Comparison of ENCODE assay signal across 8 cellular contexts in genomic region chr17:35930211-35931065, GRCh38. TPM values are rescaled to one million over a fixed set of nuclear protein-coding genes. Genes with fewer than 3 reads are reported as not detected.
A peak's percentile ranks its signal among the peaks of the same experiment; 100 is the strongest.
DNase-seq lines count a peak whose midpoint lies in the region; ATAC-seq and TF ChIP-seq lines count a peak whose summit lies in the region.

TSS of gene RDM1 (minus strand) at chr17:35930773. CDS start at chr17:35930727, 46 bp downstream.

- H3K79me2 ChIP-seq in MM.1S (ENCODE audit: low read length): no peaks in the 10 kb centered on the region
- no peaks in the 10 kb centered on the region for H3K79me2 ChIP-seq in osteoblast (ENCODE audit: insufficient read depth, low read length)

- peak within 1 kb of the TSS; percentile 79 for H2AFZ ChIP-seq in MM.1S (ENCODE audit: low read length)
- H2AFZ ChIP-seq in osteoblast (ENCODE audit: low read length): peak within 1 kb of the TSS; percentile 96

- H3F3A ChIP-seq in MM.1S (ENCODE audit: insufficient read depth, low read length): no peaks in the 10 kb centered on the region

- H3K27me3 ChIP-seq in BLaER1 treated with 17β-estradiol and CSF1 and Interleukin-3, amounts not matched to agents 10 nM and 100 nM: 0 out of 22 replicates have a peak, but pooled peaks cover 0 to 4% (median 0%) of the 10 kb centered on the region in 11 experiments
- H3K27me3 ChIP-seq in MM.1S (replicated peaks; ENCODE audit: insufficient read depth, low read length) (no peaks in the 10 kb centered on the region), osteoblast (ENCODE audit: insufficient read depth, low read length) (no peaks in the 10 kb centered on the region), thoracic aorta (replicated peaks; ENCODE audit: insufficient read depth) (no peaks in the 10 kb centered on the region)

- TF ChIP-seq CTCF in MM.1S (IDR thresholded peaks at IDR 0.05; ENCODE audit: low read length) (no peak), osteoblast (IDR thresholded peaks at IDR 0.05; ENCODE audit: extremely low read depth, low read depth, low read length) (no peak), thoracic aorta (IDR thresholded peaks at IDR 0.05) (no peak)

- H3K4me3 ChIP-seq in BLaER1 treated with 17β-estradiol and CSF1 and Interleukin-3, amounts not matched to agents 10 nM and 100 nM: peak within 1 kb of the TSS; percentile 48 to 71 (median 62)
- peak within 1 kb of the TSS; percentile 61 for H3K4me3 ChIP-seq in MM.1S (ENCODE audit: low read length)
- peak within 1 kb of the TSS; percentile 75 for H3K4me3 ChIP-seq in osteoblast (ENCODE audit: insufficient read depth, low read length)
- H3K4me3 ChIP-seq in thoracic aorta: peak within 1 kb of the TSS; percentile 67

- TF ChIP-seq POLR2A in Raji (IDR thresholded peaks at IDR 0.05; ENCODE audit: insufficient read depth, low read depth, low read length): peak; percentile 56

- H3K9me2 ChIP-seq in MM.1S (replicated peaks; ENCODE audit: insufficient read depth, low read length): no peaks in the 10 kb centered on the region

- H3K4me2 ChIP-seq in BLaER1 treated with 17β-estradiol and CSF1 and Interleukin-3, amounts not matched to agents 10 nM and 100 nM: peak within 1 kb of the TSS; percentile 68 to 96 (median 91)
- H3K4me2 ChIP-seq in MM.1S (ENCODE audit: low read depth, low read length): peak within 1 kb of the TSS; percentile 90
- H3K4me2 ChIP-seq in osteoblast (ENCODE audit: insufficient read depth, low read length): peak within 1 kb of the TSS; percentile 85

- H3K4me1 ChIP-seq in BLaER1 treated with 17β-estradiol and CSF1 and Interleukin-3, amounts not matched to agents 10 nM and 100 nM: peaks cover 13 to 23% (median 19%) of the 10 kb centered on the region in 10 experiments
- peaks cover 5% of the 10 kb centered on the region; the same call in 1 of the 2 replicates for H3K4me1 ChIP-seq in MM.1S (ENCODE audit: low read length)
- H3K4me1 ChIP-seq in osteoblast (ENCODE audit: insufficient read depth, low read length): peaks cover 33% of the 10 kb centered on the region
- H3K4me1 ChIP-seq in thoracic aorta (ENCODE audit: control insufficient read depth in 1 of 2, low read depth in 2 of 2): peaks cover 0 to 27% of the 10 kb centered on the region in 2 donors

- no peaks in the 10 kb centered on the region for H3K9me3 ChIP-seq in BLaER1 treated with 17β-estradiol and CSF1 and Interleukin-3, amounts not matched to agents 10 nM and 100 nM (replicated peaks in 1 of 11)
- H3K9me3 ChIP-seq in MM.1S (replicated peaks; ENCODE audit: insufficient read depth, low read length) (no peaks in the 10 kb centered on the region), osteoblast (ENCODE audit: low read depth, low read length) (no peaks in the 10 kb centered on the region), thoracic aorta (no peaks in the 10 kb centered on the region)

- no peaks in the 10 kb centered on the region for H3K36me3 ChIP-seq in BLaER1 treated with 17β-estradiol and CSF1 and Interleukin-3, amounts not matched to agents 10 nM and 100 nM
- H3K36me3 ChIP-seq in MM.1S (replicated peaks; ENCODE audit: insufficient read depth, low read length) (no peaks in the 10 kb centered on the region), osteoblast (ENCODE audit: insufficient read depth, low read length) (no peaks in the 10 kb centered on the region), thoracic aorta (no peaks in the 10 kb centered on the region)

- DNase-seq in MM.1S (peak; percentile 86), foreskin melanocyte (peak; percentile 72), osteoblast (ENCODE audit: insufficient read length, low spot score, missing footprints) (peak; percentile 96), thoracic aorta (ENCODE audit: low spot score) (no peak)
- peak; percentile 72 for DNase-seq in activated effector memory CD4-positive, alpha-beta T cell treated with Interleukin-2 at 50 U/mL for 16 hours

- H3K9ac ChIP-seq in BLaER1 treated with 17β-estradiol and CSF1 and Interleukin-3, amounts not matched to agents 10 nM and 100 nM: peak within 1 kb of the TSS in 10 of 11 experiments; percentile 6 to 68 (median 60); a peak in 17 of 22 replicates
- peak within 1 kb of the TSS; percentile 25; the same call in 1 of the 2 replicates for H3K9ac ChIP-seq in MM.1S (ENCODE audit: low read length)

- H4K20me1 ChIP-seq in BLaER1 treated with 17β-estradiol and CSF1 and Interleukin-3, amounts not matched to agents 10 nM and 100 nM: no peaks in the 10 kb centered on the region
- H4K20me1 ChIP-seq in MM.1S (ENCODE audit: insufficient read depth, low read length) (no peaks in the 10 kb centered on the region), osteoblast (ENCODE audit: insufficient read depth, low read length) (no peaks in the 10 kb centered on the region)

- ATAC-seq in GM19467 (IDR thresholded peaks at IDR 0.05; ENCODE audit: unreplicated experiment): peak; percentile 53
- ATAC-seq in thoracic aorta (ENCODE audit: insufficient number of reproducible peaks, low FRiP score, low read depth): no peak

- H3K27ac ChIP-seq in BLaER1 treated with 17β-estradiol and CSF1 and Interleukin-3, amounts not matched to agents 10 nM and 100 nM: peak within 1 kb of the TSS in 7 of 11 experiments; percentile 4 to 53 (median 38); a peak in 11 of 22 replicates
- H3K27ac ChIP-seq in MM.1S (ENCODE audit: low read length) (no peak within 1 kb of the TSS), osteoblast (ENCODE audit: low read depth, low read length) (no peak within 1 kb of the TSS), thoracic aorta (no peak within 1 kb of the TSS)

RNA-seq across cellular contexts. Expression of gene RDM1, which starts in this region (rescaled TPM):
- total RNA-seq in osteoblast (0.29 and 0.36 TPM in 2 replicates), thoracic aorta (not detected)

Comparison
In these comparisons a context has a peak if more than half of its experiments do, and no peak if none do; other contexts are left out.
1. Peak in DNase-seq, H3K4me3 ChIP-seq and H3K4me2 ChIP-seq in osteoblast; RNA of the gene not detected or under 1 TPM.
2. H3K27ac ChIP-seq: peak in BLaER1 treated with 17β-estradiol and CSF1 and Interleukin-3, amounts not matched to agents 10 nM and 100 nM (7 of 11); none in MM.1S (single experiment), osteoblast (single experiment) and thoracic aorta (0 of 2).
3. Peak in every context shown above with its lines, with median percentiles within 50 percentile points of each other: H3K4me2 ChIP-seq and H3K4me3 ChIP-seq.